In the genomic region with DNA sequence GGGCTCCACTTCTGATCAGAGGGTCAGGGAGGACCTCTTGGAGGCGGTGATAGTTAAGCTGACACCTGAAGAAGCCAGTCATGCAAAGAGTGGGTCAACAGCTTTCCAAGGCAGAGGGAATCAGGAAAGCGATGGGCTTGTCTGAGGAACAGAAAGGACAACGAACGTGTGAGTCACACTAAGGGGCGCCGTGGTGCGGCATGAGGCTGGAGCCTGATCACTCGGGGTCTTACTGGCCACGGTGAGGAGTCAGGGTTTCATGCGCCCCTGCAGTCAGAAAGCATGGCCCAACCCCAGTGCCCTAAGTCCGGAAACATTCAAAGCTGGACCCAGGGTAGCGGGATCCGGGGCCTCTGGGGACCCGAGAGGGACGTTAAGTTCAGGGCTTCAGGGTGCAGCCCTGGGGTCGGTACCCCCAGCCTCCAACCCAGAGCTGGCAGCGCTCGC, we compare ENCODE assay signal across 8 cellular contexts. TPM values are rescaled to one million over a fixed set of nuclear protein-coding genes. Genes with fewer than 3 reads are reported as not detected.
A peak's percentile ranks its signal among the peaks of the same experiment; 100 is the strongest.
DNase-seq lines count a peak whose midpoint lies in the region; ATAC-seq and TF ChIP-seq lines count a peak whose summit lies in the region.

No MANE protein-coding gene starts in this region.

- H3K27ac ChIP-seq in stomach: no peak overlapping the region

- WGBS in stomach, 5 donors: 1 to 7% (median 3%) methylated on average over 14 to 18 of the region's 18 CpGs

- intact Hi-C loops in stomach (cut with DNase I; ENCODE audit: low total_unique reads): no loop called here

- H3K27me3 ChIP-seq in stomach: peaks cover 11 to 70% (median 37%) of the 10 kb centered on the region in 3 donors

- no peak overlapping the region for H3K27ac Mint-ChIP-seq in HFFc6
- H3K27ac Mint-ChIP-seq in activated naive CD4-positive, alpha-beta T cell treated with anti-CD3 and anti-CD28 coated beads, Interleukin-2, amount 50 U/mL, for 72 hours: no peak overlapping the region

- DNase-seq in CD1c-positive myeloid dendritic cell (ENCODE audit: extremely low spot score) (peak; percentile 2), HFFc6 (no peak), iPS-NIHi7 (ENCODE audit: extremely low spot score) (peak; percentile 51), stomach (no peak), omental fat pad (ENCODE audit: low spot score) (no peak), hepatic stellate cell (ENCODE audit: low spot score) (no peak)
- DNase-seq in activated naive CD4-positive, alpha-beta T cell treated with anti-CD3 and anti-CD28 coated beads, Interleukin-2, amount 50 U/mL, for 72 hours (ENCODE audit: low spot score in 2 of 2): no peak
- no peak for DNase-seq in activated effector memory CD4-positive, alpha-beta T cell treated with anti-CD3 and anti-CD28 coated beads, Interleukin-2, amount 50 U/mL, for 16 hours

- no peak for TF ChIP-seq POLR2A in stomach (IDR thresholded peaks at IDR 0.05)

- H3K4me3 Mint-ChIP-seq in HFFc6: peak overlapping the region; percentile 77

- TF ChIP-seq CTCF in HFFc6 (IDR thresholded peaks at IDR 0.05) (no peak), stomach (IDR thresholded peaks at IDR 0.05) (no peak), omental fat pad (IDR thresholded peaks at IDR 0.05) (no peak)

- peaks cover 5 to 17% (median 16%) of the 10 kb centered on the region in 4 donors for H3K4me1 ChIP-seq in stomach

- H3K9me3 Mint-ChIP-seq in HFFc6: no peaks in the 10 kb centered on the region
- H3K9me3 Mint-ChIP-seq in activated naive CD4-positive, alpha-beta T cell treated with anti-CD3 and anti-CD28 coated beads, Interleukin-2, amount 50 U/mL, for 72 hours: no peaks in the 10 kb centered on the region

- peak overlapping the region; percentile 36 to 54 (median 49) for H3K4me3 ChIP-seq in stomach

- TF ChIP-seq EP300 in stomach (IDR thresholded peaks at IDR 0.05): no peak

- no peaks in the 10 kb centered on the region for H3K36me3 ChIP-seq in stomach

- no peaks in the 10 kb centered on the region for H3K9me3 ChIP-seq in stomach

- no peaks in the 10 kb centered on the region for H3K36me3 Mint-ChIP-seq in HFFc6 (ENCODE audit: low read depth)
- no peaks in the 10 kb centered on the region for H3K36me3 Mint-ChIP-seq in activated naive CD4-positive, alpha-beta T cell treated with anti-CD3 and anti-CD28 coated beads, Interleukin-2, amount 50 U/mL, for 72 hours

- H3K27me3 Mint-ChIP-seq in HFFc6 (ENCODE audit: insufficient read depth): peaks cover 37% of the 10 kb centered on the region

- peaks cover 6% of the 10 kb centered on the region; the same call in 1 of the 2 replicates for H3K4me1 Mint-ChIP-seq in HFFc6 (ENCODE audit: low read depth)

- peak; percentile 35 to 51 for ATAC-seq in activated naive CD4-positive, alpha-beta T cell treated with anti-CD3 and anti-CD28 coated beads, Interleukin-2, amount 50 U/mL, for 72 hours
- ATAC-seq in omental fat pad (ENCODE audit: low FRiP score): no peak

RNA-seq across cellular contexts. Expression of a gene that starts 50.5 kb away (rescaled TPM):
- not detected for total RNA-seq in HFFc6 (2021; fragmentation: NEBNext Ultra II Directional; extraction: Animal tissue kit (Norgen Biotek cat#: 25700))
- not detected for total RNA-seq in activated naive CD4-positive, alpha-beta T cell treated with anti-CD3 and anti-CD28 coated beads, Interleukin-2, amount 50 U/mL, for 72 hours
- not detected for total RNA-seq in stomach
- polyA plus RNA-seq in stomach: not detected
- total RNA-seq in omental fat pad: not detected

Comparison
In these comparisons a context has a peak if more than half of its experiments do, and no peak if none do; other contexts are left out.
1. DNase-seq: peak in CD1c-positive myeloid dendritic cell (single experiment) and iPS-NIHi7 (single experiment); none in HFFc6 (single experiment), activated naive CD4-positive, alpha-beta T cell treated with anti-CD3 and anti-CD28 coated beads, Interleukin-2, amount 50 U/mL, for 72 hours (0 of 2), stomach (single experiment), omental fat pad (single experiment), hepatic stellate cell (single experiment) and activated effector memory CD4-positive, alpha-beta T cell treated with anti-CD3 and anti-CD28 coated beads, Interleukin-2, amount 50 U/mL, for 16 hours (single experiment).